Comparison of ENCODE assay signal across 11 cellular contexts in genomic region chr10:79223346-79224048, GRCh38.
DNase-seq lines count a peak whose midpoint lies in the region; ATAC-seq and TF ChIP-seq lines count a peak whose summit lies in the region.
"Had no signal": no experiment of that assay in that cellular context is flagged by ENCODE, and none has a peak within 500 bp of the region (broad histone marks: within the 10 kb centered on the region; RNA-seq: fewer than 3 reads in every experiment).

No MANE protein-coding gene starts in this region.

- TF ChIP-seq EP300 in neural cell (conservative IDR thresholded peaks at IDR 0.05; ENCODE audit: poor library complexity, severe bottlenecking): no peak

- no peaks in the 10 kb centered on the region for H3K27me3 Mint-ChIP-seq in MCF 10A (ENCODE audit: insufficient read depth, unreplicated experiment)

- H3K4me1 ChIP-seq in heart right ventricle (peaks cover 48 to 80% (median 67%) of the 10 kb centered on the region in 9 donors), upper lobe of right lung (peaks cover 53% of the 10 kb centered on the region)

- no peaks in the 10 kb centered on the region for H4K20me1 ChIP-seq in neural cell (ENCODE audit: insufficient read depth)

- intact Hi-C loops in heart right ventricle (cut with DNase I) (loop anchor here in 5 of 10 donors (2.0 to 5.0 kb wide), 5 partner anchors 19 to 54 kb away; no protein-coding TSS in a partner anchor), upper lobe of right lung (cut with DNase I) (no loop called here), MCF 10A (cut with micrococcal nuclease) (no loop called here)

- TF ChIP-seq CTCF in heart right ventricle (IDR thresholded peaks at IDR 0.05): no peak
- no peak for TF ChIP-seq CTCF in neural cell (IDR thresholded peaks at IDR 0.05; ENCODE audit: poor library complexity, severe bottlenecking)
- no peak for TF ChIP-seq CTCF in upper lobe of right lung (IDR thresholded peaks at IDR 0.05)
- no peak for TF ChIP-seq CTCF in MCF 10A (IDR thresholded peaks at IDR 0.05; ENCODE audit: unreplicated experiment)

- H3K4me3 ChIP-seq in heart right ventricle (no peak overlapping the region), neural cell (ENCODE audit: low read length) (no peak overlapping the region), upper lobe of right lung (no peak overlapping the region)
- H3K4me3 ChIP-seq: ascending aorta had no signal

- H3K36me3 Mint-ChIP-seq in MCF 10A (ENCODE audit: insufficient read depth, unreplicated experiment): peaks cover 17% of the 10 kb centered on the region

- 9 to 19% methylated on average over 13 of the region's 13 CpGs for WGBS in heart right ventricle, 2 donors

- no peak overlapping the region for H3K4me3 Mint-ChIP-seq in MCF 10A (ENCODE audit: unreplicated experiment)
- H3K4me3 Mint-ChIP-seq: immature natural killer cell had no signal

- H3K36me3 ChIP-seq in heart right ventricle: peaks cover 0 to 58% (median 3%) of the 10 kb centered on the region in 9 donors
- no peaks in the 10 kb centered on the region for H3K36me3 ChIP-seq in neural cell (ENCODE audit: insufficient read depth, low read length)
- peaks cover 21% of the 10 kb centered on the region for H3K36me3 ChIP-seq in upper lobe of right lung

- H3K27me3 ChIP-seq in heart right ventricle (no peaks in the 10 kb centered on the region), neural cell (ENCODE audit: insufficient read depth, low read depth, low read length) (no peaks in the 10 kb centered on the region), upper lobe of right lung (no peaks in the 10 kb centered on the region)
- H3K27me3 ChIP-seq: ascending aorta had no signal

- peaks cover 12% of the 10 kb centered on the region for H3K79me2 ChIP-seq in neural cell (replicated peaks; ENCODE audit: insufficient read depth, low read length)

- no peaks in the 10 kb centered on the region for H3K4me1 Mint-ChIP-seq in MCF 10A (ENCODE audit: insufficient read depth, unreplicated experiment)

- BruUV-seq in MCF 10A (replicated peaks; lab: Mats Ljungman, UMichigan): no TSS peak

- CTCF ChIA-PET in MCF 10A (lab: Yijun Ruan, JAX): no interaction called here

- H3K27ac ChIP-seq in heart right ventricle: peak overlapping the region; percentile 51 to 94 (median 88)
- peak overlapping the region; percentile 98 for H3K27ac ChIP-seq in neural cell (ENCODE audit: low read length)
- H3K27ac ChIP-seq in upper lobe of right lung: peak overlapping the region; percentile 83
- H3K27ac ChIP-seq: ascending aorta, VCaP had no signal

- ATAC-seq in heart right ventricle: peak; percentile 40 to 79 (median 65)
- peak; percentile 78 for ATAC-seq in upper lobe of right lung
- ATAC-seq in GM21381 (IDR thresholded peaks at IDR 0.05; ENCODE audit: unreplicated experiment): no peak

- POLR2A ChIA-PET in MCF 10A (lab: Yijun Ruan, JAX): interaction anchor here (0.7 kb wide), 1 partner anchor 16 kb away, joined by 3 read pairs; no protein-coding TSS in a partner anchor

- H3K9me2 ChIP-seq in neural cell (ENCODE audit: insufficient read depth, low read length): no peaks in the 10 kb centered on the region

- no peak for TF ChIP-seq RAD21 in neural cell (conservative IDR thresholded peaks at IDR 0.05)

- no peak overlapping the region for H2AFZ ChIP-seq in neural cell (ENCODE audit: low read depth, low read length)

- H3K27ac Mint-ChIP-seq in MCF 10A (ENCODE audit: low read depth, unreplicated experiment): no peak overlapping the region
- H3K27ac Mint-ChIP-seq: immature natural killer cell had no signal

- peak overlapping the region; percentile 21 for H3K9ac ChIP-seq in neural cell (ENCODE audit: low read length)

- H3K9me3 ChIP-seq in heart right ventricle (no peaks in the 10 kb centered on the region), neural cell (ENCODE audit: low read length) (no peaks in the 10 kb centered on the region), upper lobe of right lung (no peaks in the 10 kb centered on the region)
- H3K9me3 ChIP-seq: ascending aorta had no signal

- DNase-seq in astrocyte of the hippocampus (ENCODE audit: low read depth, low spot score) (peak; percentile 74), heart right ventricle (peak; percentile 71 to 86), upper lobe of right lung (peak; percentile 90), MCF 10A (ENCODE audit: unreplicated experiment) (no peak)
- DNase-seq in activated CD4-positive, alpha-beta T cell treated with anti-CD3 and anti-CD28 coated beads for 4 hours: no peak
- DNase-seq: immature natural killer cell; NK-92 treated with Interleukin-12 subunit alpha and Interleukin-12 subunit beta, amount 100 ng/mL, for 24 hours had no signal

- H3K9me3 Mint-ChIP-seq in MCF 10A (ENCODE audit: unreplicated experiment): no peaks in the 10 kb centered on the region
- H3K9me3 Mint-ChIP-seq: immature natural killer cell had no signal

- no peak overlapping the region for H3K4me2 ChIP-seq in neural cell (ENCODE audit: low read length)

- H3F3A ChIP-seq in neural cell (ENCODE audit: insufficient read depth, low read length, poor library complexity, severe bottlenecking): peaks cover 5% of the 10 kb centered on the region

TF ChIP-seq in neural cell, 6 proteins besides CTCF, POLR2A, EP300 and RAD21:
- TF ChIP-seq MXI1 (conservative IDR thresholded peaks at IDR 0.05; ENCODE audit: poor library complexity, severe bottlenecking) (no peak), POLR2AphosphoS5 (IDR thresholded peaks at IDR 0.05) (no peak), TAF1 (IDR thresholded peaks at IDR 0.05; ENCODE audit: low read depth) (no peak), EZH2 (IDR thresholded peaks at IDR 0.05; ENCODE audit: borderline replicate concordance, insufficient read depth, low read length, poor library complexity, severe bottlenecking) (no peak), SMC3 (conservative IDR thresholded peaks at IDR 0.05; ENCODE audit: poor library complexity) (no peak)
- TF ChIP-seq, protein P1, sequence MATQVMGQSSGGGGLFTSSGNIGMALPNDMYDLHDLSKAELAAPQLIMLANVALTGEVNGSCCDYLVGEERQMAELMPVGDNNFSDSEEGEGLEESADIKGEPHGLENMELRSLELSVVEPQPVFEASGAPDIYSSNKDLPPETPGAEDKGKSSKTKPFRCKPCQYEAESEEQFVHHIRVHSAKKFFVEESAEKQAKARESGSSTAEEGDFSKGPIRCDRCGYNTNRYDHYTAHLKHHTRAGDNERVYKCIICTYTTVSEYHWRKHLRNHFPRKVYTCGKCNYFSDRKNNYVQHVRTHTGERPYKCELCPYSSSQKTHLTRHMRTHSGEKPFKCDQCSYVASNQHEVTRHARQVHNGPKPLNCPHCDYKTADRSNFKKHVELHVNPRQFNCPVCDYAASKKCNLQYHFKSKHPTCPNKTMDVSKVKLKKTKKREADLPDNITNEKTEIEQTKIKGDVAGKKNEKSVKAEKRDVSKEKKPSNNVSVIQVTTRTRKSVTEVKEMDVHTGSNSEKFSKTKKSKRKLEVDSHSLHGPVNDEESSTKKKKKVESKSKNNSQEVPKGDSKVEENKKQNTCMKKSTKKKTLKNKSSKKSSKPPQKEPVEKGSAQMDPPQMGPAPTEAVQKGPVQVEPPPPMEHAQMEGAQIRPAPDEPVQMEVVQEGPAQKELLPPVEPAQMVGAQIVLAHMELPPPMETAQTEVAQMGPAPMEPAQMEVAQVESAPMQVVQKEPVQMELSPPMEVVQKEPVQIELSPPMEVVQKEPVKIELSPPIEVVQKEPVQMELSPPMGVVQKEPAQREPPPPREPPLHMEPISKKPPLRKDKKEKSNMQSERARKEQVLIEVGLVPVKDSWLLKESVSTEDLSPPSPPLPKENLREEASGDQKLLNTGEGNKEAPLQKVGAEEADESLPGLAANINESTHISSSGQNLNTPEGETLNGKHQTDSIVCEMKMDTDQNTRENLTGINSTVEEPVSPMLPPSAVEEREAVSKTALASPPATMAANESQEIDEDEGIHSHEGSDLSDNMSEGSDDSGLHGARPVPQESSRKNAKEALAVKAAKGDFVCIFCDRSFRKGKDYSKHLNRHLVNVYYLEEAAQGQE (IDR thresholded peaks at IDR 0.05; ENCODE audit: borderline replicate concordance): no peak

Comparison
In these comparisons a context has a peak if more than half of its experiments do, and no peak if none do; other contexts are left out.
1. DNase-seq: peak in astrocyte of the hippocampus (single experiment), heart right ventricle (2 of 2) and upper lobe of right lung (single experiment); none in activated CD4-positive, alpha-beta T cell treated with anti-CD3 and anti-CD28 coated beads for 4 hours (0 of 2) and MCF 10A (single experiment).
2. Peak in every context shown above with its lines, with median percentiles within 50 percentile points of each other: H3K27ac ChIP-seq.